ENCODE assay signal across 24 cellular contexts in the genomic region with DNA sequence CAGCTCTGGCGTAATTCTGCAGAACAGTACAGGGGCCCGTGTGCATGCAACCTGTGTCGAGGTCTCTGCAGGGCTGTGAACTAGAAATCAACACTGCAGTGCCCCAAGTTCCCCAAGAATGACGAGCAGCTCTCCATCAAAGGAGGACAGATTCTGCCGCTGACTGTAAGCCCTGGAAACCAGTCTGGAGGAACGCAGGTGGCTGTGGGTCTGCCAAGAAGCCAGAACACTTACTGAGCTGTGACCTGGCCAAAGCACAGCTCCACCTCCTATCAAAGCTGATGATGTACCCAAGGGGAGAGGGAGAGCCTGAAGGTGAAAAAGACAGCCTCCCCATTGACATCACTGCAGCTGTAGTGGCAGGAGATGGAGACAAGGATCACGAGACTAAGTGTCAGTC.
A peak's percentile ranks its signal among the peaks of the same experiment; 100 is the strongest.
DNase-seq lines count a peak whose midpoint lies in the region; ATAC-seq, FAIRE-seq and TF ChIP-seq lines count a peak whose summit lies in the region.
"Had no signal": no experiment of that assay in that cellular context is flagged by ENCODE, and none has a peak within 500 bp of the region (broad histone marks: within the 10 kb centered on the region; RNA-seq: fewer than 3 reads in every experiment).

No MANE protein-coding gene starts in this region.

- no peaks in the 10 kb centered on the region for H3K4me1 ChIP-seq in esophagus squamous epithelium
- no peaks in the 10 kb centered on the region for H3K4me1 ChIP-seq in adrenal gland (replicated peaks in 1 of 2)

- peaks cover 13% of the 10 kb centered on the region for H3K9me3 ChIP-seq in KOPT-K1 (ENCODE audit: insufficient read depth, low read length, poor library complexity, severe bottlenecking)
- H3K9me3 ChIP-seq in esophagus squamous epithelium, result no peaks in the 10 kb centered on the region
- H3K9me3 ChIP-seq in adrenal gland (replicated peaks in 1 of 3), result no peaks in the 10 kb centered on the region

- H3K4me3 ChIP-seq in bronchial epithelial cell (ENCODE audit: low read depth, low read length) (no peak overlapping the region), esophagus squamous epithelium (no peak overlapping the region), adrenal gland (no peak overlapping the region)
- H3K4me3 ChIP-seq: BLaER1 treated with 17β-estradiol and CSF1 and Interleukin-3, amounts not matched to agents 10 nM and 100 nM; GM12878; GM23248 had no signal

- WGBS in esophagus squamous epithelium, 2 donors, result 100% methylated on average over 1 to 4 of the region's 7 CpGs
- WGBS in adrenal gland, 4 donors, result 90 to 100% (median 93%) methylated on average over 2 to 7 of the region's 7 CpGs

- H3K27ac ChIP-seq in KOPT-K1 (ENCODE audit: low read depth, low read length, poor library complexity, severe bottlenecking) (peak overlapping the region; percentile 93), esophagus squamous epithelium (no peak overlapping the region), adrenal gland (no peak overlapping the region)
- H3K27ac ChIP-seq: 22Rv1; BLaER1 treated with 17β-estradiol and CSF1 and Interleukin-3, amounts not matched to agents 10 nM and 100 nM; GM23248 had no signal

- TF ChIP-seq POLR2A in esophagus squamous epithelium (IDR thresholded peaks at IDR 0.05) (no peak), adrenal gland (IDR thresholded peaks at IDR 0.05) (no peak)

- TF ChIP-seq CTCF in bronchial epithelial cell (IDR thresholded peaks at IDR 0.05; ENCODE audit: insufficient read depth, low read length, severe bottlenecking), result no peak
- TF ChIP-seq CTCF in esophagus squamous epithelium (IDR thresholded peaks at IDR 0.05), result no peak
- TF ChIP-seq CTCF in adrenal gland (IDR thresholded peaks at IDR 0.05), result no peak

- H3K36me3 ChIP-seq in KOPT-K1 (ENCODE audit: insufficient read depth, low read length), result peaks cover 51% of the 10 kb centered on the region
- H3K36me3 ChIP-seq in bronchial epithelial cell (ENCODE audit: control insufficient read depth, insufficient read depth, low read length), result no peaks in the 10 kb centered on the region
- no peaks in the 10 kb centered on the region for H3K36me3 ChIP-seq in esophagus squamous epithelium
- no peaks in the 10 kb centered on the region for H3K36me3 ChIP-seq in adrenal gland (replicated peaks in 1 of 2)

- intact Hi-C loops in left ventricle myocardium superior (cut with micrococcal nuclease) (no loop called here), Right ventricle myocardium inferior (cut with DNase I) (no loop called here), esophagus squamous epithelium (cut with DNase I) (no loop called here), adrenal gland (cut with DNase I) (no loop called here)

- H3K27me3 ChIP-seq in bronchial epithelial cell (ENCODE audit: control insufficient read depth, insufficient read depth, low read length) (no peaks in the 10 kb centered on the region), esophagus squamous epithelium (no peaks in the 10 kb centered on the region), adrenal gland (no peaks in the 10 kb centered on the region)
- H3K27me3 ChIP-seq: BLaER1 treated with 17β-estradiol and CSF1 and Interleukin-3, amounts not matched to agents 10 nM and 100 nM had no signal

- peak; percentile 40 for FAIRE-seq in bronchial epithelial cell (lab: Jason Lieb, UNC)
- FAIRE-seq: A204.1, D721Med, GM12878, GM18507, H1 had no signal

- ATAC-seq in left ventricle myocardium superior (peak; percentile 43), Right ventricle myocardium inferior (no peak), GM21528 (IDR thresholded peaks at IDR 0.05; ENCODE audit: low FRiP score, unreplicated experiment) (no peak), GM18907 (IDR thresholded peaks at IDR 0.05; ENCODE audit: unreplicated experiment) (no peak)
- ATAC-seq: GM12878 had no signal

- no peak for DNase-seq in left ventricle myocardium superior
- DNase-seq in Right ventricle myocardium inferior (ENCODE audit: missing footprints), result no peak
- DNase-seq in bronchial epithelial cell (ENCODE audit: low read depth), result no peak
- DNase-seq in esophagus squamous epithelium (lab: John Stamatoyannopoulos, UW), result no peak
- DNase-seq in adrenal gland, result no peak
- DNase-seq: CD4-positive, alpha-beta T cell; CD8-positive, alpha-beta memory T cell; DMS 273 treated with DMSO at 0.1 percent for 48 hours; DMS53; DMS79 treated with DMSO at 0.1 percent for 48 hours; GDM1; GM23248; H7; HCEC 1CT had no signal
